In the genomic region with DNA sequence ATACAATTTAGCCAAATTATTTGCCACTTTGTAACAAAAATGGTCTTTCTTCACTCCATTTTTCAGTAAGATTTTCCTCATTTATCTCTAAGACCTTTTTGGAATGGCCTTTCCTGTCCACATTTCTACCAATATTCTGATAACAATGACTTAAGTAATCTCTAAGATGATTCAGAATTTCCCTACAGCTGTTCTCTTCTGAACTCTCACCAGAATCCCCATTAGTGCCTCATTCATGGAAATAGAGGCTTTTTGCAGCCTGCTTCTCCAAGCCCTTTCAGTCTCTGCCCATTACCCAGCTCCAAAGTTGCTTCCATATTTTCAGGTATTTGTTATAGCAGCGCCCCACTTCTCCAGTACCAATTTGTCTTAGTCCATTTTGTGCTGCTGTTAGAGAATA, we compare ENCODE assay signal across 16 cellular contexts.
A peak's percentile ranks its signal among the peaks of the same experiment; 100 is the strongest.
DNase-seq lines count a peak whose midpoint lies in the region; ATAC-seq and TF ChIP-seq lines count a peak whose summit lies in the region.
"Had no signal": no experiment of that assay in that cellular context is flagged by ENCODE, and none has a peak within 500 bp of the region (broad histone marks: within the 10 kb centered on the region; RNA-seq: fewer than 3 reads in every experiment).

No MANE protein-coding gene starts in this region.

- no peaks in the 10 kb centered on the region for H3K9me3 ChIP-seq in right atrium auricular region
- H3K9me3 ChIP-seq in heart left ventricle = peaks cover 0 to under 1% (median 0%) of the 10 kb centered on the region in 12 donors
- H3K9me3 ChIP-seq: BLaER1 treated with 17β-estradiol and CSF1 and Interleukin-3, amounts not matched to agents 10 nM and 100 nM had no signal

- H3K36me3 ChIP-seq in right atrium auricular region = no peaks in the 10 kb centered on the region
- H3K36me3 ChIP-seq in heart left ventricle = no peaks in the 10 kb centered on the region
- H3K36me3 ChIP-seq: BLaER1 treated with 17β-estradiol and CSF1 and Interleukin-3, amounts not matched to agents 10 nM and 100 nM had no signal

- H3K27me3 ChIP-seq in right atrium auricular region (no peaks in the 10 kb centered on the region), heart left ventricle (no peaks in the 10 kb centered on the region)
- H3K27me3 ChIP-seq: BLaER1 treated with 17β-estradiol and CSF1 and Interleukin-3, amounts not matched to agents 10 nM and 100 nM had no signal

- no peak for TF ChIP-seq POLR2A in heart left ventricle (IDR thresholded peaks at IDR 0.05)

- H3K4me3 Mint-ChIP-seq in natural killer cell treated with Interleukin-12 subunit alpha and Interleukin-12 subunit beta and Interleukin-15 and Interleukin-18, amount 100 ng/mL, for 72 hours = no peak overlapping the region
- H3K4me3 Mint-ChIP-seq: CD8-positive, alpha-beta memory T cell; HFFc6 had no signal

- WGBS in heart left ventricle, 4 donors = 87 to 95% (median 89%) methylated on average over 1 of the region's 1 CpG

- H3K4me3 ChIP-seq in right atrium auricular region (no peak overlapping the region), choroid plexus epithelial cell (ENCODE audit: low read depth, low read length) (no peak overlapping the region), heart left ventricle (no peak overlapping the region)
- H3K4me3 ChIP-seq: BLaER1 treated with 17β-estradiol and CSF1 and Interleukin-3, amounts not matched to agents 10 nM and 100 nM had no signal

- TF ChIP-seq CTCF in right atrium auricular region (IDR thresholded peaks at IDR 0.05) (no peak), choroid plexus epithelial cell (conservative IDR thresholded peaks at IDR 0.05; ENCODE audit: low read depth, low read length) (no peak), heart left ventricle (IDR thresholded peaks at IDR 0.05) (no peak)

- H3K27ac ChIP-seq in right atrium auricular region (no peak overlapping the region), heart left ventricle (peak overlapping the region in 3 of 12 donors; percentile 9 to 44 (median 19))
- H3K27ac ChIP-seq: BLaER1 treated with 17β-estradiol and CSF1 and Interleukin-3, amounts not matched to agents 10 nM and 100 nM had no signal

- peaks cover 12% of the 10 kb centered on the region for H3K9me3 Mint-ChIP-seq in natural killer cell treated with Interleukin-12 subunit alpha and Interleukin-12 subunit beta and Interleukin-15 and Interleukin-18, amount 100 ng/mL, for 72 hours

- H3K36me3 Mint-ChIP-seq in natural killer cell treated with Interleukin-12 subunit alpha and Interleukin-12 subunit beta and Interleukin-15 and Interleukin-18, amount 100 ng/mL, for 72 hours = no peaks in the 10 kb centered on the region
- H3K36me3 Mint-ChIP-seq: CD8-positive, alpha-beta memory T cell had no signal

- H3K4me1 Mint-ChIP-seq in natural killer cell treated with Interleukin-12 subunit alpha and Interleukin-12 subunit beta and Interleukin-15 and Interleukin-18, amount 100 ng/mL, for 72 hours (ENCODE audit: low read depth in 2 of 2) = no peaks in the 10 kb centered on the region
- H3K4me1 Mint-ChIP-seq: CD8-positive, alpha-beta memory T cell had no signal

- no peaks in the 10 kb centered on the region for H3K4me1 ChIP-seq in right atrium auricular region
- peaks cover 0 to 3% (median 0%) of the 10 kb centered on the region in 12 donors for H3K4me1 ChIP-seq in heart left ventricle

- intact Hi-C loops in Right ventricle myocardium superior (cut with DNase I) = no loop called here
- intact Hi-C loops in heart left ventricle (cut with DNase I) = no loop called here

- H3K27ac Mint-ChIP-seq in natural killer cell treated with Interleukin-12 subunit alpha and Interleukin-12 subunit beta and Interleukin-15 and Interleukin-18, amount 100 ng/mL, for 72 hours = no peak overlapping the region
- H3K27ac Mint-ChIP-seq: CD8-positive, alpha-beta memory T cell; HFFc6 had no signal

- ATAC-seq in Right ventricle myocardium superior (ENCODE audit: poor library complexity) = peak; percentile 59
- ATAC-seq in heart left ventricle = peak in 3 of 4 donors; percentile 49 to 82 (median 74)
- no peak for ATAC-seq in HG03520 (IDR thresholded peaks at IDR 0.05; ENCODE audit: unreplicated experiment)
- ATAC-seq in HG03521 (IDR thresholded peaks at IDR 0.05; ENCODE audit: unreplicated experiment) = no peak
- ATAC-seq in natural killer cell treated with Interleukin-12 subunit alpha and Interleukin-12 subunit beta and Interleukin-15 and Interleukin-18, amount 100 ng/mL, for 72 hours = no peak

- no peaks in the 10 kb centered on the region for H3K27me3 Mint-ChIP-seq in natural killer cell treated with Interleukin-12 subunit alpha and Interleukin-12 subunit beta and Interleukin-15 and Interleukin-18, amount 100 ng/mL, for 72 hours
- H3K27me3 Mint-ChIP-seq: CD8-positive, alpha-beta memory T cell had no signal

- DNase-seq in Right ventricle myocardium superior = no peak
- no peak for DNase-seq in right atrium auricular region (ENCODE audit: low spot score)
- peak; percentile 59 for DNase-seq in choroid plexus epithelial cell (ENCODE audit: low read depth)
- no peak for DNase-seq in heart left ventricle
- DNase-seq in DMS53 (lab: John Stamatoyannopoulos, UW) = no peak
- DNase-seq in natural killer cell treated with Interleukin-12 subunit alpha and Interleukin-12 subunit beta and Interleukin-15 and Interleukin-18, amount 100 ng/mL, for 72 hours (ENCODE audit: low spot score) = no peak
- DNase-seq: CD8-positive, alpha-beta memory T cell; DND-41; HFFc6; NCI-H1048; NCI-H1694; NCI-H345; NCI-H69 had no signal

Comparison
In these comparisons a context has a peak if more than half of its experiments do, and no peak if none do; other contexts are left out.
1. ATAC-seq: peak in Right ventricle myocardium superior (single experiment) and heart left ventricle (3 of 4); none in HG03520 (single experiment), HG03521 (single experiment) and natural killer cell treated with Interleukin-12 subunit alpha and Interleukin-12 subunit beta and Interleukin-15 and Interleukin-18, amount 100 ng/mL, for 72 hours (0 of 2).